In the genomic region with DNA sequence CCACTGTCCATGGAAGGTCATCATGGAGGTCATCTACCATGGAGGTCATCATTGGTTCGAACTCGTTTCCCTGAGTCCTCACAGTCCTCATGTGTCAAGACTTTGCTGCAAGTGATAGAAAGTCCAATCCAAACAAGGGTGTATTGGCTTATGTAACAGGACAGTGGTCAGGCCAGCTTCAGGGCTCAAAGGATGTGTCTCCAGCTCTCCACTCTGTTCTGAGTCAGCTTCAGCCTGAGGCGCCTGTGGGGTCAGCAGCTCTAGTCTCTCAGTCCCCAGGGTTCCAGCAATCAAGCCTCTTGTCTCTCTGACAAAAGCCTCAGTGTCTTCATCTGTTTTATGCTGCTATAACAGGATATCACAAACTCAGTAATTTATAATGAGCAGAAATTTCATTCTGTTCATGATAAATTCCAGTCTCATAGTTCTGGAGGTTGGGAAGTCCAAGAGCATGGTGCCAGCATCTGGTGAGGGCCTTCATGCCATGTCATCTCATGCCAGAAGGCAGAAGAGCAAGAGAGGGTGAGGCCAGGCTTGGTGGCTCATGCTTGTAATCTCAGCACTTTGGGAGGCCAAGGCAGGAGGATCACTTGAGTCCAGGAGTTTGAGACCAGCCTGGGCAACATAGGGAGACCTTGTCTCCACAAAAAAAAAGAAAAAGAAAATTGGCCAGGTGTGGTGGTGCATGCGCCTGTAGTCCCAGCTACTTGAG, we compare ENCODE assay signal across 16 cellular contexts. TPM values are rescaled to one million over a fixed set of nuclear protein-coding genes. Genes with fewer than 3 reads are reported as not detected.
A peak's percentile ranks its signal among the peaks of the same experiment; 100 is the strongest.
DNase-seq lines count a peak whose midpoint lies in the region; ATAC-seq and TF ChIP-seq lines count a peak whose summit lies in the region.
"Had no signal": no experiment of that assay in that cellular context is flagged by ENCODE, and none has a peak within 500 bp of the region (broad histone marks: within the 10 kb centered on the region; RNA-seq: fewer than 3 reads in every experiment).

No MANE protein-coding gene starts in this region.

- H3K4me3 Mint-ChIP-seq in HFFc6 = no peak overlapping the region; the same call in 1 of the 2 replicates
- H3K4me3 Mint-ChIP-seq in nephron = no peak overlapping the region
- H3K4me3 Mint-ChIP-seq: H9 had no signal

- DNase-seq in AG20443 (ENCODE audit: low spot score) = peak; percentile 42
- peak; percentile 43 for DNase-seq in HFFc6
- DNase-seq in fibroblast of pulmonary artery (ENCODE audit: low read depth) = peak; percentile 26
- no peak for DNase-seq in NCI-H1105 treated with DMSO at 0.1 percent for 48 hours (lab: John Stamatoyannopoulos, UW)
- DNase-seq in NK-92 treated with Interleukin-12 subunit alpha and Interleukin-12 subunit beta, amount 100 ng/mL, for 24 hours (lab: John Stamatoyannopoulos, UW) = no peak
- DNase-seq in NCI-H524 treated with DMSO at 0.1 percent for 48 hours (lab: John Stamatoyannopoulos, UW) = no peak
- DNase-seq: BE2C, GDM1, H9, NCI-H1092 treated with DMSO at 0.1 percent for 48 hours, NCI-H510A had no signal

- H3K9me3 Mint-ChIP-seq in HFFc6 (no peaks in the 10 kb centered on the region), nephron (no peaks in the 10 kb centered on the region)

- TF ChIP-seq CTCF in HFFc6 (IDR thresholded peaks at IDR 0.05) (no peak), fibroblast of pulmonary artery (IDR thresholded peaks at IDR 0.05; ENCODE audit: low read length, missing control alignments) (no peak), nephron (IDR thresholded peaks at IDR 0.05; ENCODE audit: unreplicated experiment in 3 of 3) (no peak)

- no peak overlapping the region for H3K4me3 ChIP-seq in fibroblast of pulmonary artery (replicated peaks; ENCODE audit: low read depth, low read length)
- H3K4me3 ChIP-seq: heart right ventricle, pancreas had no signal

- no peak for ATAC-seq in HG02884 (IDR thresholded peaks at IDR 0.05; ENCODE audit: unreplicated experiment)

- peaks cover 16% of the 10 kb centered on the region for H3K4me1 Mint-ChIP-seq in HFFc6 (ENCODE audit: low read depth)
- H3K4me1 Mint-ChIP-seq in nephron = peaks cover 41% of the 10 kb centered on the region

- no peaks in the 10 kb centered on the region; the same call in 1 of the 2 replicates for H3K36me3 Mint-ChIP-seq in HFFc6 (ENCODE audit: low read depth)
- peaks cover 69% of the 10 kb centered on the region for H3K36me3 Mint-ChIP-seq in nephron (ENCODE audit: low read depth)

- peak overlapping the region; percentile 24; the same call in 1 of the 2 replicates for H3K27ac Mint-ChIP-seq in HFFc6
- peak overlapping the region; percentile 74 to 95 (median 85) for H3K27ac Mint-ChIP-seq in nephron

- H3K27me3 Mint-ChIP-seq in HFFc6 (ENCODE audit: insufficient read depth) (peaks cover 2% of the 10 kb centered on the region), nephron (ENCODE audit: low read depth) (no peaks in the 10 kb centered on the region)

RNA-seq across cellular contexts. Expression of a gene that starts 19.5 kb away (rescaled TPM):
- not detected for total RNA-seq in HFFc6 (2021; fragmentation: NEBNext Ultra II Directional; extraction: Animal tissue kit (Norgen Biotek cat#: 25700))
- total RNA-seq: H9, lung microvascular endothelial cell, pancreas had no signal

RNA-seq across cellular contexts. Expression of a gene that starts 45.1 kb away (rescaled TPM):
- total RNA-seq in HFFc6 (2021; fragmentation: NEBNext Ultra II Directional; extraction: Animal tissue kit (Norgen Biotek cat#: 25700)) = 10 to 100 TPM; 15.3 to 19.6 (median 17.0) TPM

Comparison
In these comparisons a context has a peak if more than half of its experiments do, and no peak if none do; other contexts are left out.
1. DNase-seq: peak in AG20443 (single experiment), HFFc6 (single experiment) and fibroblast of pulmonary artery (single experiment); none in NCI-H1105 treated with DMSO at 0.1 percent for 48 hours (single experiment), NK-92 treated with Interleukin-12 subunit alpha and Interleukin-12 subunit beta, amount 100 ng/mL, for 24 hours (single experiment) and NCI-H524 treated with DMSO at 0.1 percent for 48 hours (single experiment).